ENCODE assay signal across 9 cellular contexts in genomic region chr18:36830141-36830495, GRCh38. TPM values are rescaled to one million over a fixed set of nuclear protein-coding genes. Genes with fewer than 3 reads are reported as not detected.
DNase-seq lines count a peak whose midpoint lies in the region; ATAC-seq and TF ChIP-seq lines count a peak whose summit lies in the region.
"Had no signal": no experiment of that assay in that cellular context is flagged by ENCODE, and none has a peak within 500 bp of the region (broad histone marks: within the 10 kb centered on the region; RNA-seq: fewer than 3 reads in every experiment).

No MANE protein-coding gene starts in this region.

- H3K4me1 ChIP-seq in Loucy (ENCODE audit: insufficient read depth, low read length, poor library complexity, severe bottlenecking) = peaks cover 39% of the 10 kb centered on the region
- peaks cover 11% of the 10 kb centered on the region for H3K4me1 ChIP-seq in neuron (ENCODE audit: insufficient read depth, low read length)

- peak overlapping the region; percentile 82 for H3K27ac Mint-ChIP-seq in central memory CD8-positive, alpha-beta T cell (ENCODE audit: low read depth)

- H3K4me3 Mint-ChIP-seq in central memory CD8-positive, alpha-beta T cell = peak overlapping the region; percentile 98

- no peaks in the 10 kb centered on the region for H4K20me1 ChIP-seq in Loucy (ENCODE audit: insufficient read depth, low read length, poor library complexity, severe bottlenecking)

- H3K4me2 ChIP-seq in Loucy (ENCODE audit: low read depth, low read length, poor library complexity, severe bottlenecking) = peak overlapping the region; percentile 87

- H3K4me1 Mint-ChIP-seq in central memory CD8-positive, alpha-beta T cell = peaks cover 36% of the 10 kb centered on the region

- ATAC-seq in central memory CD8-positive, alpha-beta T cell (replicated peaks; ENCODE audit: extremely low read depth, poor library complexity, severe bottlenecking) = no peak
- no peak for ATAC-seq in left colon

- H3K36me3 Mint-ChIP-seq in central memory CD8-positive, alpha-beta T cell (ENCODE audit: insufficient read depth) = peaks cover 10% of the 10 kb centered on the region

- H3K9me3 Mint-ChIP-seq in central memory CD8-positive, alpha-beta T cell = no peaks in the 10 kb centered on the region

- DNase-seq in COR-L47 (lab: John Stamatoyannopoulos, UW) = peak; percentile 12
- no peak for DNase-seq in central memory CD8-positive, alpha-beta T cell (ENCODE audit: low spot score in 2 of 2)
- no peak for DNase-seq in epidermal melanocyte (ENCODE audit: insufficient read length, low spot score)
- DNase-seq in left colon = no peak
- DNase-seq in lower leg skin (ENCODE audit: low spot score in 2 of 2) = no peak
- no peak for DNase-seq in activated gamma-delta T cell treated with Interleukin-2 at 50 U/mL for 16 hours
- DNase-seq: SHP77 treated with DMSO at 0.1 percent for 48 hours had no signal

- H3K9me3 ChIP-seq in Loucy (ENCODE audit: insufficient read depth, low read depth, low read length) (no peaks in the 10 kb centered on the region), neuron (ENCODE audit: low read length) (peaks cover 2% of the 10 kb centered on the region)

- no peak for TF ChIP-seq CTCF in Loucy (conservative IDR thresholded peaks at IDR 0.05; ENCODE audit: low read length)
- no peak for TF ChIP-seq CTCF in lower leg skin (IDR thresholded peaks at IDR 0.05)

- peak overlapping the region; percentile 92 for H3K9ac ChIP-seq in Loucy (ENCODE audit: low read depth, low read length, poor library complexity, severe bottlenecking)

- no peaks in the 10 kb centered on the region for H3K36me3 ChIP-seq in Loucy (ENCODE audit: insufficient read depth, low read length)
- H3K36me3 ChIP-seq in neuron (ENCODE audit: insufficient read depth, low read length) = no peaks in the 10 kb centered on the region

- intact Hi-C loops in left colon (cut with DNase I, micrococcal nuclease) = no loop called here
- intact Hi-C loops in lower leg skin (cut with DNase I; ENCODE audit: low total_unique reads) = no loop called here

- no peaks in the 10 kb centered on the region for H3K27me3 Mint-ChIP-seq in central memory CD8-positive, alpha-beta T cell

- 30 to 44% methylated on average over 1 of the region's 1 CpG for WGBS in lower leg skin, 2 donors

- no peak overlapping the region for H2AFZ ChIP-seq in Loucy (ENCODE audit: low read length)
- no peak overlapping the region for H2AFZ ChIP-seq in neuron (ENCODE audit: low read depth, low read length)

- no peaks in the 10 kb centered on the region for H3F3A ChIP-seq in Loucy (ENCODE audit: low read depth)

- peak overlapping the region; percentile 99 for H3K4me3 ChIP-seq in Loucy (ENCODE audit: low read length, poor library complexity, severe bottlenecking)
- H3K4me3 ChIP-seq in neuron (ENCODE audit: low read length) = peak overlapping the region; percentile 79
- H3K4me3 ChIP-seq in lower leg skin (ENCODE audit: low read depth, poor library complexity, severe bottlenecking) = no peak overlapping the region

- no peaks in the 10 kb centered on the region for H3K9me2 ChIP-seq in Loucy (replicated peaks; ENCODE audit: low read depth, low read length)

- H3K27me3 ChIP-seq in Loucy (ENCODE audit: insufficient read depth, low read length, poor library complexity, severe bottlenecking) = no peaks in the 10 kb centered on the region
- no peaks in the 10 kb centered on the region for H3K27me3 ChIP-seq in neuron (ENCODE audit: insufficient read depth, low read length)

- peaks cover 57% of the 10 kb centered on the region for H3K79me2 ChIP-seq in Loucy (ENCODE audit: insufficient read depth, low read length)

- no peak for TF ChIP-seq POLR2A in lower leg skin (IDR thresholded peaks at IDR 0.05)

RNA-seq across cellular contexts. Expression of gene KIAA1328, which starts 1.2 kb away (rescaled TPM):
- total RNA-seq in left colon = 1 to 10 TPM; 4.3 to 6.6 TPM
- 10 to 100 TPM; 16.1 to 32.0 (median 20.1) TPM for total RNA-seq in lower leg skin

RNA-seq across cellular contexts. Expression of gene TPGS2, which starts 1.3 kb away (rescaled TPM):
- total RNA-seq in left colon (10 to 100 TPM; 40.3 to 49.1 TPM), lower leg skin (10 to 100 TPM; 59.5 to 84.2 (median 75.9) TPM)
